1 cellular context compared by ENCODE assay signal in genomic region chr16:320206-320605, GRCh38.
TF ChIP-seq lines count a peak whose summit lies in the region.

No MANE protein-coding gene starts in this region.

TF ChIP-seq in WTC11, 78 proteins besides CTCF, POLR2A, EP300 and RAD21 (continued from another document):
- no peak for TF ChIP-seq AFF4 (CRISPR knock-in tag; IDR thresholded peaks at IDR 0.05; ENCODE audit: borderline replicate concordance)
- TF ChIP-seq ZNF396 (CRISPR knock-in tag; IDR thresholded peaks at IDR 0.05; ENCODE audit: borderline replicate concordance), result no peak
- TF ChIP-seq TP53 (CRISPR knock-in tag; IDR thresholded peaks at IDR 0.05), result no peak
- TF ChIP-seq TEAD4 (CRISPR knock-in tag; IDR thresholded peaks at IDR 0.05), result no peak
- no peak for TF ChIP-seq CDX4 (CRISPR knock-in tag; IDR thresholded peaks at IDR 0.05; ENCODE audit: borderline replicate concordance)
- TF ChIP-seq E2F5 (CRISPR knock-in tag; IDR thresholded peaks at IDR 0.05), result no peak
